In the genomic region with DNA sequence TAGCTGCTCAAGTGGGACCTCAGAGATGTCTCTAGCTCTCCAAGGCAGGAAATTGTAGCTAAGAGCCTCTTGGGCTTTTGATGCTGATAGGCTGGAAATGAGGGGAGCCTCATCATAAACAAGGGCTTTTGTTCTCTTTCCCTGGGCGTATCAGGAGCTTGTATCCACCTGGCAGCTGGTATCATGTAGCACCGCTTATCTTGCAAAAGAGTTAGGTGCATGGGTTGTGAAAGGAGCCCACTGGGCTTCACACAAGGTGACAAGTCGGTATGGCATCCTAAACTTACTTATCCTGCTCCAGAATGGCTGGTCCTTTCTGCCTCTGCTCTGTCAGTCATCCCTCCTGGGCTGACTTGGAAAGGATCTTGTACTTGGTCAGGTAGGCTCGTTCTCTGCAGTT, we compare ENCODE assay signal across 20 cellular contexts.
DNase-seq lines count a peak whose midpoint lies in the region; ATAC-seq, FAIRE-seq and TF ChIP-seq lines count a peak whose summit lies in the region.
"Had no signal": no experiment of that assay in that cellular context is flagged by ENCODE, and none has a peak within 500 bp of the region (broad histone marks: within the 10 kb centered on the region; RNA-seq: fewer than 3 reads in every experiment).

No MANE protein-coding gene starts in this region.

- no peak overlapping the region for H2BK120ac ChIP-seq in mesendoderm (ENCODE audit: low read depth, low read length)

- H3K79me1 ChIP-seq in mesendoderm (ENCODE audit: low read length) = no peaks in the 10 kb centered on the region

- H3K4ac ChIP-seq in mesendoderm (ENCODE audit: low read depth, low read length) = no peak overlapping the region

- H3K4me3 ChIP-seq in bronchial epithelial cell (ENCODE audit: low read depth, low read length) (no peak overlapping the region), mesendoderm (ENCODE audit: low read length) (no peak overlapping the region)
- H3K4me3 ChIP-seq: GM12878 had no signal

- no peak for TF ChIP-seq CTCF in bronchial epithelial cell (IDR thresholded peaks at IDR 0.05; ENCODE audit: insufficient read depth, low read length, severe bottlenecking)

- H3K4me2 ChIP-seq in mesendoderm (ENCODE audit: low read length) = no peak overlapping the region

- no peak overlapping the region for H2AK5ac ChIP-seq in mesendoderm (ENCODE audit: low read length)

- H3K18ac ChIP-seq in mesendoderm (ENCODE audit: low read length) = no peak overlapping the region

- no CpG with 5 or more reads among the region's 4 CpGs for WGBS in mesendoderm (ENCODE audit: extremely low coverage, insufficient coverage, low lambda C conversion rate)

- no peak overlapping the region for H3K56ac ChIP-seq in mesendoderm (ENCODE audit: low read length)

- H3K23ac ChIP-seq in mesendoderm (ENCODE audit: low read length) = no peak overlapping the region

- H3K27me3 ChIP-seq in bronchial epithelial cell (ENCODE audit: control insufficient read depth, insufficient read depth, low read length) (no peaks in the 10 kb centered on the region), mesendoderm (ENCODE audit: insufficient read depth, low read length, poor library complexity) (no peaks in the 10 kb centered on the region)
- H3K27me3 ChIP-seq: BE2C had no signal

- FAIRE-seq in bronchial epithelial cell (lab: Jason Lieb, UNC) = peak; percentile 90
- FAIRE-seq: GM12878 had no signal

- H3K4me1 ChIP-seq in mesendoderm (ENCODE audit: control insufficient read depth, low read depth, low read length) = no peaks in the 10 kb centered on the region
- H3K4me1 ChIP-seq: BE2C had no signal

- H3K36me3 ChIP-seq in bronchial epithelial cell (ENCODE audit: control insufficient read depth, insufficient read depth, low read length) (no peaks in the 10 kb centered on the region), mesendoderm (ENCODE audit: control insufficient read depth, insufficient read depth, low read length) (no peaks in the 10 kb centered on the region)
- H3K36me3 ChIP-seq: BE2C had no signal

- no peaks in the 10 kb centered on the region for H3K79me2 ChIP-seq in mesendoderm (ENCODE audit: control insufficient read depth, insufficient read depth, low read length)

- no peak overlapping the region for H3K27ac ChIP-seq in mesendoderm (ENCODE audit: low read depth, low read length)

- H4K8ac ChIP-seq in mesendoderm (ENCODE audit: low read depth, low read length) = no peak overlapping the region

- DNase-seq in NCI-H748 (lab: John Stamatoyannopoulos, UW; ENCODE audit: unreplicated experiment) (peak; percentile 7), NCI-H748 treated with DMSO at 0.1 percent for 48 hours (lab: John Stamatoyannopoulos, UW) (no peak), NCI-H510A (lab: John Stamatoyannopoulos, UW) (peak; percentile 9), bronchial epithelial cell (ENCODE audit: low read depth) (peak; percentile 77), mesendoderm (peak; percentile 10)
- DNase-seq: BE2C; CD4-positive, CD25-positive, alpha-beta regulatory T cell; COR-L47; GOT3; KG1; MV-4-11; NCI-H187 treated with DMSO at 0.1 percent for 48 hours; NCI-H2227 treated with DMSO at 0.1 percent for 48 hours; NCI-H524 treated with DMSO at 0.1 percent for 48 hours; SHP77 treated with DMSO at 0.1 percent for 48 hours; T-helper 1 cell had no signal

- no peak for ATAC-seq in GM21825 (IDR thresholded peaks at IDR 0.05; ENCODE audit: unreplicated experiment)
- no peak for ATAC-seq in HG02981 (IDR thresholded peaks at IDR 0.05; ENCODE audit: unreplicated experiment)
- ATAC-seq in HG03460 (IDR thresholded peaks at IDR 0.05; ENCODE audit: unreplicated experiment) = no peak
- ATAC-seq: GM12878 had no signal

- no peak overlapping the region for H3K9ac ChIP-seq in mesendoderm (ENCODE audit: low read length)

- H2BK15ac ChIP-seq in mesendoderm (replicated peaks; ENCODE audit: low read depth) = no peak overlapping the region

- no peak overlapping the region for H4K5ac ChIP-seq in mesendoderm (ENCODE audit: low read length)

- no peak overlapping the region for H2BK5ac ChIP-seq in mesendoderm (ENCODE audit: low read length)
